Comparison of ENCODE assay signal across 23 cellular contexts in genomic region chr9:109799141-109799540, GRCh38. TPM values are rescaled to one million over a fixed set of nuclear protein-coding genes. Genes with fewer than 3 reads are reported as not detected.
DNase-seq lines count a peak whose midpoint lies in the region; ATAC-seq and TF ChIP-seq lines count a peak whose summit lies in the region.
"Had no signal": no experiment of that assay in that cellular context is flagged by ENCODE, and none has a peak within 500 bp of the region (broad histone marks: within the 10 kb centered on the region; RNA-seq: fewer than 3 reads in every experiment).

No MANE protein-coding gene starts in this region.

- H2BK120ac ChIP-seq in mesendoderm (ENCODE audit: low read depth, low read length) = no peak overlapping the region

- peaks cover 2% of the 10 kb centered on the region for H3K79me1 ChIP-seq in mesendoderm (ENCODE audit: low read length)

- no peak overlapping the region for H3K23ac ChIP-seq in mesendoderm (ENCODE audit: low read length)

- no peak overlapping the region for H3K18ac ChIP-seq in mesendoderm (ENCODE audit: low read length)

- no peaks in the 10 kb centered on the region; the same call in 1 of the 2 replicates for H3K27me3 Mint-ChIP-seq in HFFc6 (ENCODE audit: insufficient read depth)

- H4K8ac ChIP-seq in mesendoderm (ENCODE audit: low read depth, low read length) = no peak overlapping the region

- H3K4me3 ChIP-seq in thoracic aorta (peak overlapping the region; percentile 40), mesendoderm (ENCODE audit: low read length) (no peak overlapping the region)
- H3K4me3 ChIP-seq: K562, skin epidermis, upper lobe of left lung had no signal

- H3K27ac ChIP-seq in thoracic aorta = peak overlapping the region; percentile 91 to 95
- H3K27ac ChIP-seq in mesendoderm (ENCODE audit: low read depth, low read length) = no peak overlapping the region
- H3K27ac ChIP-seq: C4-2B had no signal

- peaks cover 59% of the 10 kb centered on the region for H3K4me1 Mint-ChIP-seq in HFFc6 (ENCODE audit: low read depth)
- H3K4me1 Mint-ChIP-seq: activated naive CD4-positive, alpha-beta T cell treated with anti-CD3 and anti-CD28 coated beads, Interleukin-2, amount 50 U/mL, for 24 hours; T-cell had no signal

- H3K4me2 ChIP-seq in mesendoderm (ENCODE audit: low read length) = no peak overlapping the region

- H3K27me3 ChIP-seq in thoracic aorta (replicated peaks; ENCODE audit: insufficient read depth) = no peaks in the 10 kb centered on the region
- no peaks in the 10 kb centered on the region for H3K27me3 ChIP-seq in mesendoderm (ENCODE audit: insufficient read depth, low read length, poor library complexity)
- H3K27me3 ChIP-seq: upper lobe of left lung had no signal

- no peak overlapping the region for H3K9ac ChIP-seq in mesendoderm (ENCODE audit: low read length)

- peaks cover 33 to 92% of the 10 kb centered on the region in 2 donors for H3K4me1 ChIP-seq in thoracic aorta (ENCODE audit: control insufficient read depth in 1 of 2, low read depth in 2 of 2)
- no peaks in the 10 kb centered on the region for H3K4me1 ChIP-seq in mesendoderm (ENCODE audit: control insufficient read depth, low read depth, low read length)
- H3K4me1 ChIP-seq: upper lobe of left lung had no signal

- H2BK15ac ChIP-seq in mesendoderm (replicated peaks; ENCODE audit: low read depth) = no peak overlapping the region

- H3K56ac ChIP-seq in mesendoderm (ENCODE audit: low read length) = no peak overlapping the region

- H3K36me3 ChIP-seq in thoracic aorta (no peaks in the 10 kb centered on the region), mesendoderm (ENCODE audit: control insufficient read depth, insufficient read depth, low read length) (no peaks in the 10 kb centered on the region)
- H3K36me3 ChIP-seq: upper lobe of left lung had no signal

- no peak overlapping the region for H4K5ac ChIP-seq in mesendoderm (ENCODE audit: low read length)

- no peaks in the 10 kb centered on the region for H3K9me3 ChIP-seq in thoracic aorta
- H3K9me3 ChIP-seq: upper lobe of left lung had no signal

- ATAC-seq in SK-N-SH treated with all-trans-retinoic acid at 6 μM for 48 hours = peak; percentile 51
- ATAC-seq in thoracic aorta (ENCODE audit: insufficient number of reproducible peaks, low FRiP score, low read depth) = no peak
- ATAC-seq in GM19397 (IDR thresholded peaks at IDR 0.05; ENCODE audit: unreplicated experiment) = no peak
- ATAC-seq: K562, Panc1, T-cell had no signal

- peak overlapping the region; percentile 41 for H3K4me3 Mint-ChIP-seq in HFFc6
- H3K4me3 Mint-ChIP-seq: activated CD4-positive, alpha-beta memory T cell treated with anti-CD3 and anti-CD28 coated beads for 36 hours; activated naive CD4-positive, alpha-beta T cell treated with anti-CD3 and anti-CD28 coated beads, Interleukin-2, amount 50 U/mL, for 24 hours; stimulated activated naive CD8-positive, alpha-beta T cell treated with anti-CD3 and anti-CD28 coated beads, Interleukin-15, Interleukin-2, amounts not matched to agents 100 ng/mL and 50 ng/mL, for 24 hours; T-cell had no signal

- no peak overlapping the region for H2BK5ac ChIP-seq in mesendoderm (ENCODE audit: low read length)

- H3K9me3 Mint-ChIP-seq in HFFc6 = no peaks in the 10 kb centered on the region
- H3K9me3 Mint-ChIP-seq: activated CD4-positive, alpha-beta memory T cell treated with anti-CD3 and anti-CD28 coated beads for 36 hours; activated naive CD4-positive, alpha-beta T cell treated with anti-CD3 and anti-CD28 coated beads, Interleukin-2, amount 50 U/mL, for 24 hours; stimulated activated naive CD8-positive, alpha-beta T cell treated with anti-CD3 and anti-CD28 coated beads, Interleukin-15, Interleukin-2, amounts not matched to agents 100 ng/mL and 50 ng/mL, for 24 hours; T-cell had no signal

- DNase-seq in HFFc6 (no peak), myocyte (ENCODE audit: low read depth) (peak; percentile 55), thoracic aorta (ENCODE audit: low spot score) (no peak), NCI-H526 (lab: John Stamatoyannopoulos, UW) (no peak), mesendoderm (no peak)
- DNase-seq: activated CD4-positive, alpha-beta memory T cell treated with anti-CD3 and anti-CD28 coated beads for 36 hours; activated CD8-positive, alpha-beta memory T cell treated with anti-CD3 and anti-CD28 coated beads, Interleukin-2, amount 50 U/mL, for 4 hours; cerebellar nuclear complex; DMS79; NCI-H1105; NCI-H2029; NCI-H69; T-cell; upper lobe of left lung had no signal

- no peak overlapping the region for H2AK5ac ChIP-seq in mesendoderm (ENCODE audit: low read length)

- H3K79me2 ChIP-seq in mesendoderm (ENCODE audit: control insufficient read depth, insufficient read depth, low read length) = no peaks in the 10 kb centered on the region

- H3K36me3 Mint-ChIP-seq in HFFc6 (ENCODE audit: low read depth) = no peaks in the 10 kb centered on the region
- H3K36me3 Mint-ChIP-seq: activated CD4-positive, alpha-beta memory T cell treated with anti-CD3 and anti-CD28 coated beads for 36 hours; activated naive CD4-positive, alpha-beta T cell treated with anti-CD3 and anti-CD28 coated beads, Interleukin-2, amount 50 U/mL, for 24 hours; T-cell had no signal

- TF ChIP-seq CTCF in HFFc6 (IDR thresholded peaks at IDR 0.05) = no peak
- no peak for TF ChIP-seq CTCF in thoracic aorta (IDR thresholded peaks at IDR 0.05)

- H3K4ac ChIP-seq in mesendoderm (ENCODE audit: low read depth, low read length) = no peak overlapping the region

- H3K27ac Mint-ChIP-seq in HFFc6 = peak overlapping the region; percentile 94
- H3K27ac Mint-ChIP-seq: activated CD4-positive, alpha-beta memory T cell treated with anti-CD3 and anti-CD28 coated beads for 36 hours; activated naive CD4-positive, alpha-beta T cell treated with anti-CD3 and anti-CD28 coated beads, Interleukin-2, amount 50 U/mL, for 24 hours; stimulated activated naive CD8-positive, alpha-beta T cell treated with anti-CD3 and anti-CD28 coated beads, Interleukin-15, Interleukin-2, amounts not matched to agents 100 ng/mL and 50 ng/mL, for 24 hours; T-cell had no signal

- no CpG with 5 or more reads among the region's 3 CpGs for WGBS in mesendoderm (ENCODE audit: extremely low coverage, insufficient coverage, low lambda C conversion rate)

TF ChIP-seq in SK-N-SH treated with all-trans-retinoic acid at 6 μM for 48 hours, 23 proteins besides CTCF, POLR2A, EP300 and RAD21:
- no peak for TF ChIP-seq ZNF8 (CRISPR knock-in tag; IDR thresholded peaks at IDR 0.05)
- TF ChIP-seq CSDC2 (CRISPR knock-in tag; IDR thresholded peaks at IDR 0.05) = no peak
- no peak for TF ChIP-seq TOX (CRISPR knock-in tag; IDR thresholded peaks at IDR 0.05; ENCODE audit: borderline replicate concordance)
TF ChIP-seq in SK-N-SH treated with all-trans-retinoic acid at 6 μM for 48 hours: peak in this region for 0.

RNA-seq across cellular contexts. Expression of gene PALM2AKAP2, which starts 19.1 kb away (rescaled TPM):
- 10 to 100 TPM; 20.1 to 35.1 (median 22.7) TPM for total RNA-seq in HFFc6 (2021; fragmentation: NEBNext Ultra II Directional; extraction: Animal tissue kit (Norgen Biotek cat#: 25700))
- 24.1 and 26.6 TPM in 2 replicates for total RNA-seq in myocyte
- polyA plus RNA-seq in myocyte (2012) = 17.2 TPM
- total RNA-seq in thoracic aorta = 10 to 100 TPM; 45.9 to 84.2 TPM
- 5.6 TPM for polyA plus RNA-seq in mesendoderm (2013, experiment 1 of 2)
- polyA plus RNA-seq in mesendoderm (2013, experiment 2 of 2) = 5.7 TPM
- total RNA-seq: endothelial cell of umbilical vein, K562, T-cell had no signal
- polyA plus RNA-seq: K562 had no signal
